In the genomic region with DNA sequence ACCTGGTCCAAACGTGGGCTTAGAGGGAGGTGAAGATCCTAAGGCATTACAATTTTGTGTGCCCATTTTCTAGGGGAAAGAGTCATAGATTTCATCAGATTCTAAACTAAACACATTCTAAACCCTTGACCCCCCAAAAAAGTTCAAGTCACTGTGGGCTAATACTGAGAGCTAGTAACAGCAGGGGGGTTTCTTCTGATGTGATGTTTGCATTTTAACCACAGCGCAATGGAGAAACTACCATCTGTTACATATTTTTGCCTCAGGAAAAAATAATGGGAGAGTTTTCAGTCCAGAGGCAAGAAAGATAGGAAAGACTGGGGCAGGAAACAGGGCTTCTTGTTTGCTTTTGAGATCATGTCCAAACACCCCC, we compare ENCODE assay signal across 17 cellular contexts.
A peak's percentile ranks its signal among the peaks of the same experiment; 100 is the strongest.
DNase-seq lines count a peak whose midpoint lies in the region; ATAC-seq and TF ChIP-seq lines count a peak whose summit lies in the region.
"Had no signal": no experiment of that assay in that cellular context is flagged by ENCODE, and none has a peak within 500 bp of the region (broad histone marks: within the 10 kb centered on the region; RNA-seq: fewer than 3 reads in every experiment).

No MANE protein-coding gene starts in this region.

- TF ChIP-seq CTCF in dorsolateral prefrontal cortex (IDR thresholded peaks at IDR 0.05 in 54 of 56, conservative IDR thresholded peaks at IDR 0.05 in 2 of 56; ENCODE audit: low read depth in 1 of 56, partially characterized antibody in 56 of 56) (no peak), nephron (IDR thresholded peaks at IDR 0.05; ENCODE audit: unreplicated experiment in 3 of 3) (no peak)

- H3K36me3 Mint-ChIP-seq in nephron (ENCODE audit: low read depth): no peaks in the 10 kb centered on the region
- H3K36me3 Mint-ChIP-seq: IgD-negative memory B cell had no signal

- peak overlapping the region in 2 of 3 experiments; percentile 44 to 65 for H3K27ac Mint-ChIP-seq in nephron
- H3K27ac Mint-ChIP-seq: IgD-negative memory B cell had no signal

- H3K27ac ChIP-seq in SJCRH30 (peak overlapping the region; percentile 43), dorsolateral prefrontal cortex (peak overlapping the region in 49 of 59 donors; percentile 5 to 76 (median 59))
- H3K27ac ChIP-seq: C4-2B had no signal

- peaks cover 3% of the 10 kb centered on the region for H3K27me3 Mint-ChIP-seq in nephron (ENCODE audit: low read depth)

- H3K36me3 ChIP-seq in SJCRH30: no peaks in the 10 kb centered on the region

- no peaks in the 10 kb centered on the region for H3K9me3 Mint-ChIP-seq in nephron

- DNase-seq in DMS 273 (lab: John Stamatoyannopoulos, UW; ENCODE audit: unreplicated experiment): peak; percentile 87
- DNase-seq in SJCRH30: peak; percentile 18 to 56
- DNase-seq in dorsolateral prefrontal cortex: no peak
- no peak for DNase-seq in left cardiac atrium
- DNase-seq in GOT3 (lab: John Stamatoyannopoulos, UW): no peak
- DNase-seq: Caco-2, GF-D8, H7, NCI-H1417, NCI-H1930, NCI-H510A treated with DMSO at 0.1 percent for 48 hours, SHP77 treated with DMSO at 0.1 percent for 48 hours had no signal

- H3K4me1 ChIP-seq in SJCRH30: peaks cover 19% of the 10 kb centered on the region

- H3K4me3 ChIP-seq in SJCRH30 (peak overlapping the region; percentile 17; the same call in 1 of the 2 replicates), dorsolateral prefrontal cortex (peak overlapping the region in 5 of 59 donors; percentile 4 to 19 (median 10))

- ATAC-seq in left cardiac atrium (no peak), GM21529 (IDR thresholded peaks at IDR 0.05; ENCODE audit: unreplicated experiment) (no peak), HG03457 (IDR thresholded peaks at IDR 0.05; ENCODE audit: unreplicated experiment) (no peak)

- no peaks in the 10 kb centered on the region for H3K9me3 ChIP-seq in SJCRH30 (replicated peaks)
- H3K9me3 ChIP-seq: Caco-2 had no signal

- peaks cover 11% of the 10 kb centered on the region for H3K4me1 Mint-ChIP-seq in nephron

- H3K27me3 ChIP-seq in SJCRH30 (no peaks in the 10 kb centered on the region), dorsolateral prefrontal cortex (peaks cover 0 to 9% (median 0%) of the 10 kb centered on the region in 45 donors)

- H3K4me3 Mint-ChIP-seq in nephron: no peak overlapping the region

- intact Hi-C loops in dorsolateral prefrontal cortex (cut with DNase I) (no loop called here), left cardiac atrium (cut with DNase I) (no loop called here)

Comparison
In these comparisons a context has a peak if more than half of its experiments do, and no peak if none do; other contexts are left out.
1. DNase-seq: peak in DMS 273 (single experiment) and SJCRH30 (2 of 2); none in dorsolateral prefrontal cortex (0 of 10), left cardiac atrium (single experiment) and GOT3 (single experiment).